Comparison of ENCODE assay signal across 8 cellular contexts in the genomic region with DNA sequence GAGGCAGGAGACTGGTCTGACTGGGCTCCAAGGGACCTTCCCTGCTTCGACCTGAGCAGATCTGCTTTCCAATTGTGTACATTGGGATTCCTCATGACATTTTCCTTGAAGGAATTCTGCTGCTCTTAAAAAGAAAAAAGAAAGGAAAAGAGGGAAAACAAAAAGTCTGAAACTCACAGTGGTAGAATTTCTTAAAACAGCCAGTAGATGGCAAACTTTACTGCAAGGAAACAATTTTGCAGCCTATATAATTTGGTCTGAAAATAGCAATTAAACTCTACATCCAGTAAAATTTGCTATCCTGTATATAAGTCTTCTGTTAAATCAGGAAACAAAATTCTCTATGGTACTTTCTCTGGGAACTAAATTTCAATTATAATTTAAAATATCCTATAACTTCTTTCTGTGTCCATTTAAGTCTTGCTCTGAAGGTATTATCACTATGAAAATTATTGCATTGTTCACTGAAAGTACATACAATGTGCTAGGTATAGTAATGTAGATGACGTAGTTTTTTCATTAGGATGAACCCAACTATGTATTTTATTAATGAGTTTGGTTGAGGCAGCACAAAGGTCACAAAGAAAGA. TPM values are rescaled to one million over a fixed set of nuclear protein-coding genes. Genes with fewer than 3 reads are reported as not detected.
DNase-seq lines count a peak whose midpoint lies in the region; ATAC-seq, FAIRE-seq and TF ChIP-seq lines count a peak whose summit lies in the region.

No MANE protein-coding gene starts in this region.

- H3K4me3 ChIP-seq in WI38 (ENCODE audit: low read depth, low read length): no peak overlapping the region
- H3K4me3 ChIP-seq in mesenchymal stem cell (ENCODE audit: insufficient read depth in 1 of 2, low read depth in 1 of 2, low read length in 2 of 2): no peak overlapping the region

- H2BK5ac ChIP-seq in mesenchymal stem cell (ENCODE audit: low read depth, low read length, poor library complexity, severe bottlenecking): no peak overlapping the region

- no peak overlapping the region for H2BK120ac ChIP-seq in mesenchymal stem cell (ENCODE audit: low read depth, low read length)

- no peaks in the 10 kb centered on the region for H3K9me3 ChIP-seq in mesenchymal stem cell (ENCODE audit: control insufficient read depth, low read length)

- H4K8ac ChIP-seq in mesenchymal stem cell (ENCODE audit: low read length): peak overlapping the region; percentile 69

- no peak overlapping the region for H2BK12ac ChIP-seq in mesenchymal stem cell (ENCODE audit: low read length in 2 of 2)

- H3K27ac ChIP-seq in mesenchymal stem cell (ENCODE audit: low read length, poor library complexity, severe bottlenecking): no peak overlapping the region

- no peak overlapping the region for H3K14ac ChIP-seq in mesenchymal stem cell (ENCODE audit: low read length in 2 of 2)

- TF ChIP-seq CTCF in D721Med (IDR thresholded peaks at IDR 0.05; ENCODE audit: insufficient read depth, missing control alignments): peak; percentile 57
- TF ChIP-seq CTCF in WI38 (IDR thresholded peaks at IDR 0.05; ENCODE audit: low read depth, low read length): peak; percentile 37; the same call in 1 of the 2 replicates

- no peak overlapping the region for H2AFZ ChIP-seq in mesenchymal stem cell (ENCODE audit: low read depth, low read length)

- POLR2A ChIA-PET in activated CD4-positive, alpha-beta memory T cell treated with anti-CD3 and anti-CD28 coated beads, Interleukin-2, amount 10 ng/mL, durations not matched to agents 7 days and 5 days (lab: Charles Lee): no interaction called here

- FAIRE-seq in D721Med (lab: Jason Lieb, UNC): no peak

- intact Hi-C loops in Right ventricle myocardium inferior (cut with DNase I): no loop called here

- CTCF ChIA-PET in activated CD4-positive, alpha-beta memory T cell treated with anti-CD3 and anti-CD28 coated beads, Interleukin-2, amount 10 ng/mL, durations not matched to agents 7 days and 5 days (lab: Charles Lee): interaction anchor here (0.7 to 2.3 kb wide), 3 partner anchors 29 to 31 kb away, joined by 3 to 12 read pairs (median 3); no protein-coding TSS in a partner anchor

- H3K27ac Mint-ChIP-seq in activated CD4-positive, alpha-beta memory T cell treated with anti-CD3 and anti-CD28 coated beads, Interleukin-2, amount 10 ng/mL, durations not matched to agents 7 days and 5 days: no peak overlapping the region

- no peaks in the 10 kb centered on the region for H3K36me3 Mint-ChIP-seq in activated CD4-positive, alpha-beta memory T cell treated with anti-CD3 and anti-CD28 coated beads, Interleukin-2, amount 10 ng/mL, durations not matched to agents 7 days and 5 days (ENCODE audit: low read depth)

- DNase-seq in D721Med (ENCODE audit: insufficient read length, low spot score) (no peak), mesenchymal stem cell (peak; percentile 32), iPS-NIHi7 (ENCODE audit: extremely low spot score) (no peak), Right ventricle myocardium inferior (ENCODE audit: missing footprints) (no peak)
- no peak for DNase-seq in activated CD4-positive, alpha-beta memory T cell treated with anti-CD3 and anti-CD28 coated beads, Interleukin-2, amount 10 ng/mL, durations not matched to agents 7 days and 5 days

- H3K27me3 Mint-ChIP-seq in activated CD4-positive, alpha-beta memory T cell treated with anti-CD3 and anti-CD28 coated beads, Interleukin-2, amount 10 ng/mL, durations not matched to agents 7 days and 5 days: peaks cover 3% of the 10 kb centered on the region

- no peaks in the 10 kb centered on the region for H3K9me3 Mint-ChIP-seq in activated CD4-positive, alpha-beta memory T cell treated with anti-CD3 and anti-CD28 coated beads, Interleukin-2, amount 10 ng/mL, durations not matched to agents 7 days and 5 days

- WGBS in mesenchymal stem cell: 11% methylated on average over 1 of the region's 2 CpGs

- H3K79me1 ChIP-seq in mesenchymal stem cell (replicated peaks; ENCODE audit: low read length, poor library complexity, severe bottlenecking): no peaks in the 10 kb centered on the region

- H3K9ac ChIP-seq in mesenchymal stem cell (ENCODE audit: low read length): peak overlapping the region; percentile 59

- H3K4me1 ChIP-seq in mesenchymal stem cell (ENCODE audit: control insufficient read depth, insufficient read depth, low read depth, low read length): peaks cover 1% of the 10 kb centered on the region

- H3K27me3 ChIP-seq in mesenchymal stem cell (ENCODE audit: control insufficient read depth in 1 of 2, insufficient read depth in 1 of 2, low read length in 2 of 2): no peaks in the 10 kb centered on the region

- peak; percentile 55 for ATAC-seq in HG02852 (IDR thresholded peaks at IDR 0.05; ENCODE audit: unreplicated experiment)
- no peak for ATAC-seq in GM18909 (IDR thresholded peaks at IDR 0.05; ENCODE audit: poor library complexity, unreplicated experiment)
- no peak for ATAC-seq in Right ventricle myocardium inferior

- H2AK5ac ChIP-seq in mesenchymal stem cell (ENCODE audit: low read length, severe bottlenecking): no peak overlapping the region

- no peak overlapping the region for H3K4me3 Mint-ChIP-seq in activated CD4-positive, alpha-beta memory T cell treated with anti-CD3 and anti-CD28 coated beads, Interleukin-2, amount 10 ng/mL, durations not matched to agents 7 days and 5 days

- H3K4ac ChIP-seq in mesenchymal stem cell (ENCODE audit: low read depth in 1 of 2, low read length in 2 of 2): no peak overlapping the region

- no peak overlapping the region for H3K18ac ChIP-seq in mesenchymal stem cell (ENCODE audit: low read depth in 1 of 2, low read length in 2 of 2)

- peak overlapping the region; percentile 67 for H2BK15ac ChIP-seq in mesenchymal stem cell (ENCODE audit: low read depth, poor library complexity, severe bottlenecking)

- H4K91ac ChIP-seq in mesenchymal stem cell (ENCODE audit: low read length): no peak overlapping the region

- H3K23ac ChIP-seq in mesenchymal stem cell (ENCODE audit: low read length in 2 of 2): no peak overlapping the region

- no peak overlapping the region for H3K4me2 ChIP-seq in mesenchymal stem cell (ENCODE audit: low read length, poor library complexity, severe bottlenecking)

- H3K4me1 Mint-ChIP-seq in activated CD4-positive, alpha-beta memory T cell treated with anti-CD3 and anti-CD28 coated beads, Interleukin-2, amount 10 ng/mL, durations not matched to agents 7 days and 5 days: no peaks in the 10 kb centered on the region

- no peaks in the 10 kb centered on the region for H3K36me3 ChIP-seq in mesenchymal stem cell (ENCODE audit: control insufficient read depth in 1 of 2, insufficient read depth in 2 of 2, low read depth in 1 of 2, low read length in 2 of 2)

RNA-seq across cellular contexts. Expression of a gene that starts 59.8 kb away (rescaled TPM):
- polyA plus RNA-seq in mesenchymal stem cell (2013, experiment 1 of 2): not detected
- not detected for polyA plus RNA-seq in mesenchymal stem cell (2013, experiment 2 of 2)
- not detected for total RNA-seq in activated CD4-positive, alpha-beta memory T cell treated with anti-CD3 and anti-CD28 coated beads, Interleukin-2, amount 10 ng/mL, durations not matched to agents 7 days and 5 days
- 0.16 TPM for total RNA-seq in Right ventricle myocardium inferior
